19 cellular contexts compared by ENCODE assay signal in genomic region chr20:51811040-51811351, GRCh38. TPM values are rescaled to one million over a fixed set of nuclear protein-coding genes. Genes with fewer than 3 reads are reported as not detected.
A peak's percentile ranks its signal among the peaks of the same experiment; 100 is the strongest.
DNase-seq lines count a peak whose midpoint lies in the region; ATAC-seq, FAIRE-seq and TF ChIP-seq lines count a peak whose summit lies in the region.
"Had no signal": no experiment of that assay in that cellular context is flagged by ENCODE, and none has a peak within 500 bp of the region (broad histone marks: within the 10 kb centered on the region; RNA-seq: fewer than 3 reads in every experiment).

No MANE protein-coding gene starts in this region.

- H3K4me3 ChIP-seq in AG10803 (ENCODE audit: low read length), result no peak overlapping the region
- no peak overlapping the region for H3K4me3 ChIP-seq in HUES64 (ENCODE audit: low read length)
- no peak overlapping the region for H3K4me3 ChIP-seq in bronchial epithelial cell (ENCODE audit: low read depth, low read length)
- H3K4me3 ChIP-seq in iPS-20b (ENCODE audit: low read length), result no peak overlapping the region
- H3K4me3 ChIP-seq in coronary artery, result no peak overlapping the region
- no peak overlapping the region for H3K4me3 ChIP-seq in right cardiac atrium (ENCODE audit: low read length)

- H3K27me3 ChIP-seq in HUES64 (ENCODE audit: insufficient read depth, low read length), result no peaks in the 10 kb centered on the region
- no peaks in the 10 kb centered on the region for H3K27me3 ChIP-seq in bronchial epithelial cell (ENCODE audit: control insufficient read depth, insufficient read depth, low read length)
- no peaks in the 10 kb centered on the region for H3K27me3 ChIP-seq in iPS-20b (ENCODE audit: insufficient read depth, low read length)
- no peaks in the 10 kb centered on the region for H3K27me3 ChIP-seq in right cardiac atrium (ENCODE audit: control insufficient read depth, insufficient read depth)

- H3K9ac ChIP-seq in HUES64 (ENCODE audit: low read depth, low read length) (no peak overlapping the region), iPS-20b (ENCODE audit: low read depth, low read length) (peak overlapping the region; percentile 1; the same call in 1 of the 2 replicates)

- H3K9me3 ChIP-seq in HUES64 (ENCODE audit: insufficient read depth, low read depth, low read length) (no peaks in the 10 kb centered on the region), iPS-20b (ENCODE audit: insufficient read depth, low read depth, low read length) (no peaks in the 10 kb centered on the region), right cardiac atrium (ENCODE audit: control insufficient read depth, low read length) (no peaks in the 10 kb centered on the region)

- TF ChIP-seq CTCF in AG10803 (conservative IDR thresholded peaks at IDR 0.05; ENCODE audit: low read length) (no peak), bronchial epithelial cell (IDR thresholded peaks at IDR 0.05; ENCODE audit: insufficient read depth, low read length, severe bottlenecking) (no peak), coronary artery (IDR thresholded peaks at IDR 0.05) (no peak)

- ATAC-seq in right cardiac atrium, result no peak

- no peak for FAIRE-seq in bronchial epithelial cell (lab: Jason Lieb, UNC)

- 76% methylated on average over 3 of the region's 3 CpGs for WGBS in HUES64
- 82% methylated on average over 3 of the region's 3 CpGs for WGBS in right cardiac atrium

- intact Hi-C loops in right cardiac atrium (cut with DNase I), result no loop called here

- DNase-seq in AG10803 (ENCODE audit: low read depth), result peak; percentile 14
- peak; percentile 63 for DNase-seq in bronchial epithelial cell (ENCODE audit: low read depth)
- no peak for DNase-seq in inferior parietal cortex (ENCODE audit: extremely low spot score)
- DNase-seq in SK-N-DZ (ENCODE audit: low spot score), result no peak
- no peak for DNase-seq in coronary artery (ENCODE audit: low spot score)
- DNase-seq in right cardiac atrium, result no peak
- DNase-seq: activated CD4-positive, alpha-beta T cell treated with anti-CD3 and anti-CD28 coated beads, Interleukin-2, amount 50 U/mL, for 48 hours; activated gamma-delta T cell treated with Interleukin-2 at 50 U/mL for 16 hours; activated T-cell treated with anti-CD3 and anti-CD28 coated beads for 4 hours; CD4-positive, CD25-positive, alpha-beta regulatory T cell; DMS53; foreskin melanocyte; NCI-H1417 treated with DMSO at 0.1 percent for 48 hours; NCI-H526 treated with DMSO at 0.1 percent for 48 hours; nephron progenitor cell; stimulated activated CD4-positive, alpha-beta T cell treated with anti-CD3 and anti-CD28 coated beads, Interleukin-4, amount 100 ng/mL, for 24 hours had no signal

- H3K36me3 ChIP-seq in HUES64 (ENCODE audit: insufficient read depth, low read length) (no peaks in the 10 kb centered on the region), bronchial epithelial cell (ENCODE audit: control insufficient read depth, insufficient read depth, low read length) (no peaks in the 10 kb centered on the region), iPS-20b (ENCODE audit: insufficient read depth, low read depth, low read length) (no peaks in the 10 kb centered on the region)

- H3K27ac ChIP-seq in HUES64 (ENCODE audit: low read depth, low read length), result peak overlapping the region; percentile 47
- no peak overlapping the region for H3K27ac ChIP-seq in iPS-20b (ENCODE audit: low read length)
- H3K27ac ChIP-seq in coronary artery, result no peak overlapping the region
- no peak overlapping the region for H3K27ac ChIP-seq in right cardiac atrium (ENCODE audit: low read length)
- H3K27ac ChIP-seq: VCaP had no signal

- H3K4me1 ChIP-seq in HUES64 (ENCODE audit: insufficient read depth, low read length) (peaks cover 28% of the 10 kb centered on the region), iPS-20b (ENCODE audit: insufficient read depth, low read length) (peaks cover 23% of the 10 kb centered on the region), right cardiac atrium (ENCODE audit: control insufficient read depth, insufficient read depth, low read length) (no peaks in the 10 kb centered on the region)

RNA-seq across cellular contexts. Expression of gene SALL4, which starts 8.7 kb away (rescaled TPM):
- 79.4 TPM for polyA plus RNA-seq in HUES64 (2013, experiment 1 of 2)
- polyA plus RNA-seq in HUES64 (2013, experiment 2 of 2), result 78.7 TPM
- total RNA-seq in bronchial epithelial cell (0.13 and 0.26 TPM in 2 replicates), right cardiac atrium (not detected)
- 2.9 and 3.3 TPM in 2 replicates for polyA plus RNA-seq in SK-N-DZ (2014; cell fraction: cytosol; rRNA removed)
- polyA plus RNA-seq in SK-N-DZ (2014; cell fraction: nucleus; rRNA removed), result 3.5 and 8.2 TPM in 2 replicates
- 0.09 TPM for polyA plus RNA-seq in right cardiac atrium
- total RNA-seq: CD4-positive, CD25-positive, alpha-beta regulatory T cell had no signal
- polyA plus RNA-seq: CD4-positive, CD25-positive, alpha-beta regulatory T cell had no signal

RNA-seq across cellular contexts. Expression of gene ATP9A, which starts 42.8 kb away (rescaled TPM):
- 3.9 TPM for polyA plus RNA-seq in HUES64 (2013, experiment 1 of 2)
- 5.2 TPM for polyA plus RNA-seq in HUES64 (2013, experiment 2 of 2)
- total RNA-seq in bronchial epithelial cell (22.7 and 26.3 TPM in 2 replicates), right cardiac atrium (10 to 100 TPM; 18.4 to 23.9 (median 19.9) TPM)
- polyA plus RNA-seq in SK-N-DZ (2014; cell fraction: cytosol; rRNA removed), result 3.8 and 4.9 TPM in 2 replicates
- 2.3 and 4.2 TPM in 2 replicates for polyA plus RNA-seq in SK-N-DZ (2014; cell fraction: nucleus; rRNA removed)
- polyA plus RNA-seq in right cardiac atrium, result 6.2 TPM

Comparison
In these comparisons a context has a peak if more than half of its experiments do, and no peak if none do; other contexts are left out.
1. DNase-seq: peak in AG10803 (single experiment) and bronchial epithelial cell (single experiment); none in inferior parietal cortex (single experiment), SK-N-DZ (single experiment), coronary artery (single experiment) and right cardiac atrium (0 of 3).